In the genomic region with DNA sequence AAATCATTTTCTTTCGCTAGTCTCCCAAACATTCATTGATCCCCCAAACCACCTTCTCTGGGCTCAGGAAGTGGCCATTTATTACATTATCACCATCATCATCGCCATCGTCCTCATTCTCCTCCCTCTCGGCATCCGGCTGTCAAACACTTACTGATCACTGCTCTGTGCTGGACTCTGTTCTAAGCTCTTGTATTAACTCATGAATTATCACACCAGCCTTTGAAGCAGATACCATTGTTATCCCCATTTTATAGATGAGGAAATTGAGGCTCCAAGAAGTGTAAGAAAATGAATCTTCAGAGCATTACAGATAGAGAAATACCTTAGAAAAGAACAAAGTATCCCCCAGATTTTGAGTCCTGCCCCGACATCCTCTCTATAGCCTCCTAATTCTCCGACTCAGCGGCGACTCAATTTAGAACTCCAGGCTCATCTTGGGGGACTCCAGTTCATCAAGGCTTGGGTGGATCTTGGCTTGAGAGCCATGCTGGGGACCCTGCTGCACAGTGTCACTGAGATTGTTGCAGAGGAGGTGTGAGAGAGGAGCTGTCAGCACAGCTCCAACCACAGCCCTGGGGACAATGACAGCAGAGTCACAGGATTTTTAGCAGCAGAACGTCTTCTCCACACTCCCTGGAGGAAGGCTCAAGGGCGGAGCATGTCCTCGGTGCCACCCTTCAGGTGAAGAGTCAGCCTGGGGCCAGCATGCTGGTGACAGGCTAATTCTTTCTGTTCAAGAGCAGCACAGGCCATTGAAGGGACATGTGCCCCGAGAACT, we compare ENCODE assay signal across 1 cellular context.
TF ChIP-seq lines count a peak whose summit lies in the region.

No MANE protein-coding gene starts in this region.

TF ChIP-seq in IMR-90, 13 proteins besides CTCF, POLR2A, EP300 and RAD21:
- no peak for TF ChIP-seq SMC3 (IDR thresholded peaks at IDR 0.05; ENCODE audit: low read depth, low read length)
- TF ChIP-seq NFE2L2 (IDR thresholded peaks at IDR 0.05; ENCODE audit: low read depth, low read length): no peak
- TF ChIP-seq FOS (IDR thresholded peaks at IDR 0.05; ENCODE audit: low read depth, low read length): no peak
- TF ChIP-seq CEBPB (IDR thresholded peaks at IDR 0.05; ENCODE audit: low read depth, low read length): no peak
- no peak for TF ChIP-seq MAZ (IDR thresholded peaks at IDR 0.05; ENCODE audit: borderline replicate concordance, low read depth, low read length)
- no peak for TF ChIP-seq MXI1 (IDR thresholded peaks at IDR 0.05; ENCODE audit: borderline replicate concordance, low read depth, low read length)
- TF ChIP-seq, protein P1, sequence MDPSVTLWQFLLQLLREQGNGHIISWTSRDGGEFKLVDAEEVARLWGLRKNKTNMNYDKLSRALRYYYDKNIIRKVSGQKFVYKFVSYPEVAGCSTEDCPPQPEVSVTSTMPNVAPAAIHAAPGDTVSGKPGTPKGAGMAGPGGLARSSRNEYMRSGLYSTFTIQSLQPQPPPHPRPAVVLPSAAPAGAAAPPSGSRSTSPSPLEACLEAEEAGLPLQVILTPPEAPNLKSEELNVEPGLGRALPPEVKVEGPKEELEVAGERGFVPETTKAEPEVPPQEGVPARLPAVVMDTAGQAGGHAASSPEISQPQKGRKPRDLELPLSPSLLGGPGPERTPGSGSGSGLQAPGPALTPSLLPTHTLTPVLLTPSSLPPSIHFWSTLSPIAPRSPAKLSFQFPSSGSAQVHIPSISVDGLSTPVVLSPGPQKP (IDR thresholded peaks at IDR 0.05; ENCODE audit: borderline replicate concordance, low read depth, low read length): no peak
TF ChIP-seq in IMR-90: peak in this region for 0.
